13 cellular contexts compared by ENCODE assay signal in genomic region chr3:39249453-39250115, GRCh38. TPM values are rescaled to one million over a fixed set of nuclear protein-coding genes. Genes with fewer than 3 reads are reported as not detected.
A peak's percentile ranks its signal among the peaks of the same experiment; 100 is the strongest.
DNase-seq lines count a peak whose midpoint lies in the region; ATAC-seq and TF ChIP-seq lines count a peak whose summit lies in the region.
"Had no signal": no experiment of that assay in that cellular context is flagged by ENCODE, and none has a peak within 500 bp of the region (broad histone marks: within the 10 kb centered on the region; RNA-seq: fewer than 3 reads in every experiment).

No MANE protein-coding gene starts in this region.

- H3K9me2 ChIP-seq in DOHH2 (replicated peaks; ENCODE audit: control insufficient read depth, low read length) = no peaks in the 10 kb centered on the region

- 65% methylated on average over 6 of the region's 6 CpGs for WGBS in right cardiac atrium

- POLR2A ChIA-PET in HEK293T (lab: Yijun Ruan, JAX) = no interaction called here

- no peaks in the 10 kb centered on the region for H3K36me3 ChIP-seq in DOHH2 (ENCODE audit: control insufficient read depth, low read length)
- H3K36me3 ChIP-seq in MG63 = no peaks in the 10 kb centered on the region
- H3K36me3 ChIP-seq: HAP-1 had no signal

- DNase-seq in MG63 (peak; percentile 42), right cardiac atrium (peak in 1 of 3 donors; percentile 57), HEK293T (ENCODE audit: extremely low spot score) (no peak), HK-2 (ENCODE audit: unreplicated experiment) (no peak)
- DNase-seq in activated naive CD4-positive, alpha-beta T cell (lab: John Stamatoyannopoulos, UW) = no peak
- DNase-seq: CD4-positive, CD25-positive, alpha-beta regulatory T cell; endodermal cell; stimulated activated CD4-positive, alpha-beta T cell treated with anti-CD3 and anti-CD28 coated beads, Interleukin-2, amount 100 ng/mL, for 48 hours had no signal

- H3K4me1 ChIP-seq in DOHH2 (ENCODE audit: control insufficient read depth, low read length) = peaks cover 37% of the 10 kb centered on the region
- H3K4me1 ChIP-seq in right cardiac atrium (ENCODE audit: control insufficient read depth, insufficient read depth, low read length) = peaks cover 5% of the 10 kb centered on the region
- H3K4me1 ChIP-seq: HAP-1 had no signal

- peak overlapping the region; percentile 43; the same call in 1 of the 2 replicates for H3K4me2 ChIP-seq in DOHH2 (ENCODE audit: low read length)

- no peaks in the 10 kb centered on the region for H3F3A ChIP-seq in DOHH2 (ENCODE audit: control insufficient read depth, insufficient read depth)

- H3K4me3 ChIP-seq in DOHH2 (ENCODE audit: low read length) = no peak overlapping the region
- no peak overlapping the region for H3K4me3 ChIP-seq in MG63
- no peak overlapping the region for H3K4me3 ChIP-seq in right cardiac atrium (ENCODE audit: low read length)
- H3K4me3 ChIP-seq: HAP-1 had no signal

- no peaks in the 10 kb centered on the region for H3K27me3 ChIP-seq in DOHH2 (ENCODE audit: control insufficient read depth, low read length)
- H3K27me3 ChIP-seq in MG63 = no peaks in the 10 kb centered on the region
- no peaks in the 10 kb centered on the region for H3K27me3 ChIP-seq in right cardiac atrium (ENCODE audit: control insufficient read depth, insufficient read depth)

- no peaks in the 10 kb centered on the region for H3K9me3 ChIP-seq in DOHH2 (ENCODE audit: control insufficient read depth, insufficient read depth, low read length)
- no peaks in the 10 kb centered on the region for H3K9me3 ChIP-seq in MG63
- no peaks in the 10 kb centered on the region for H3K9me3 ChIP-seq in right cardiac atrium (ENCODE audit: control insufficient read depth, low read length)
- H3K9me3 ChIP-seq: HAP-1 had no signal

- H4K20me1 ChIP-seq in DOHH2 (ENCODE audit: control insufficient read depth, insufficient read depth, low read depth, low read length) = no peaks in the 10 kb centered on the region

- CTCF ChIA-PET in HEK293T (lab: Yijun Ruan, JAX) = no interaction called here

- intact Hi-C loops in right cardiac atrium (cut with DNase I) = no loop called here

- peak; percentile 53 for ATAC-seq in GM19395 (IDR thresholded peaks at IDR 0.05; ENCODE audit: unreplicated experiment)
- ATAC-seq in right cardiac atrium = peak; percentile 46 to 66
- no peak for ATAC-seq in GM21367 (IDR thresholded peaks at IDR 0.05; ENCODE audit: unreplicated experiment)

- H3K79me2 ChIP-seq in DOHH2 (ENCODE audit: control insufficient read depth, low read length) = no peaks in the 10 kb centered on the region

- H3K27ac ChIP-seq in DOHH2 (ENCODE audit: low read depth, low read length) (no peak overlapping the region), right cardiac atrium (ENCODE audit: low read length) (no peak overlapping the region)

- no peak for TF ChIP-seq CTCF in DOHH2 (IDR thresholded peaks at IDR 0.05; ENCODE audit: low read depth, low read length, poor library complexity, severe bottlenecking)

TF ChIP-seq in HEK293T, 16 proteins besides CTCF, POLR2A, EP300 and RAD21:
- TF ChIP-seq LEF1 (IDR thresholded peaks at IDR 0.05; ENCODE audit: borderline replicate concordance) = no peak

RNA-seq across cellular contexts. Expression of gene CX3CR1, which starts 30.3 kb away (rescaled TPM):
- not detected in 2 replicates for total RNA-seq in MG63 (2014; rRNA removed; shearing (Covaris generic); ENCODE audit: low replicate concordance)
- total RNA-seq in right cardiac atrium = 1 to 10 TPM in 1 of 4 donors, under 1 TPM in 3; 0.19 to 1.0 (median 0.85) TPM
- polyA plus RNA-seq in right cardiac atrium = 0.20 TPM
- total RNA-seq: endodermal cell had no signal

RNA-seq across cellular contexts. Expression of gene XIRP1, which starts 57.2 kb away (rescaled TPM):
- total RNA-seq in MG63 (2014; rRNA removed; shearing (Covaris generic); ENCODE audit: low replicate concordance) = not detected in 2 replicates
- total RNA-seq in right cardiac atrium = 100 to 1,000 TPM; 152 to 278 (median 176) TPM
- 453 TPM for polyA plus RNA-seq in right cardiac atrium
- total RNA-seq: CD4-positive, CD25-positive, alpha-beta regulatory T cell; endodermal cell had no signal
- polyA plus RNA-seq: CD4-positive, CD25-positive, alpha-beta regulatory T cell; IgD-negative memory B cell had no signal

Comparison
In these comparisons a context has a peak if more than half of its experiments do, and no peak if none do; other contexts are left out.
1. RNA of gene XIRP1, which starts 57.2 kb away (total RNA-seq): 152 to 278 TPM in right cardiac atrium; not detected in MG63; every median in the first group is over 100 times any median in the second.